In genomic region chr16:58850627-58851024, GRCh38 we compare ENCODE assay signal across 21 cellular contexts.
DNase-seq lines count a peak whose midpoint lies in the region; ATAC-seq, FAIRE-seq and TF ChIP-seq lines count a peak whose summit lies in the region.
"Had no signal": no experiment of that assay in that cellular context is flagged by ENCODE, and none has a peak within 500 bp of the region (broad histone marks: within the 10 kb centered on the region; RNA-seq: fewer than 3 reads in every experiment).

No MANE protein-coding gene starts in this region.

- no peaks in the 10 kb centered on the region for H3K27me3 Mint-ChIP-seq in stimulated activated naive CD8-positive, alpha-beta T cell treated with anti-CD3 and anti-CD28 coated beads, Interleukin-15, amount 100 ng/mL, for 72 hours
- H3K27me3 Mint-ChIP-seq: CD4-positive, CD25-positive, alpha-beta regulatory T cell had no signal

- POLR2A ChIA-PET in K562 (lab: Yijun Ruan, JAX), result no interaction called here

- H3K4ac ChIP-seq in mesendoderm (ENCODE audit: low read depth, low read length), result peak overlapping the region; percentile 36

- H4K20me1 ChIP-seq in K562 (replicated peaks; ENCODE audit: control insufficient read depth, insufficient read depth, low read length) (no peaks in the 10 kb centered on the region), osteoblast (ENCODE audit: insufficient read depth, low read length) (no peaks in the 10 kb centered on the region)

- peak overlapping the region; percentile 40 for H2BK5ac ChIP-seq in mesendoderm (ENCODE audit: low read length)

- H3K36me3 ChIP-seq in K562 (ENCODE audit: control insufficient read depth, insufficient read depth, low read length) (no peaks in the 10 kb centered on the region), mesendoderm (ENCODE audit: control insufficient read depth, insufficient read depth, low read length) (no peaks in the 10 kb centered on the region), uterus (no peaks in the 10 kb centered on the region), osteoblast (ENCODE audit: insufficient read depth, low read length) (no peaks in the 10 kb centered on the region)
- H3K36me3 ChIP-seq: BE2C, HAP-1 had no signal

- no TSS peak for BruUV-seq in K562 (replicated peaks; lab: Mats Ljungman, UMichigan)

- no peak overlapping the region for H2BK15ac ChIP-seq in mesendoderm (replicated peaks; ENCODE audit: low read depth)

- H3K79me2 ChIP-seq in K562 (ENCODE audit: control insufficient read depth, insufficient read depth, low read length) (no peaks in the 10 kb centered on the region), mesendoderm (ENCODE audit: control insufficient read depth, insufficient read depth, low read length) (no peaks in the 10 kb centered on the region), osteoblast (ENCODE audit: insufficient read depth, low read length) (no peaks in the 10 kb centered on the region)

- no peak for TF ChIP-seq RAD21 in K562 (CRISPR knock-in tag; conservative IDR thresholded peaks at IDR 0.05 in 1 of 2, IDR thresholded peaks at IDR 0.05 in 1 of 2)

- H3K9me3 Mint-ChIP-seq in stimulated activated naive CD8-positive, alpha-beta T cell treated with anti-CD3 and anti-CD28 coated beads, Interleukin-15, amount 100 ng/mL, for 72 hours, result no peaks in the 10 kb centered on the region

- in situ Hi-C loops in K562 (cut with MboI), result no loop called here

- H3K4me2 ChIP-seq in K562 (ENCODE audit: insufficient read depth, low read length), result peak overlapping the region; percentile 71
- H3K4me2 ChIP-seq in mesendoderm (ENCODE audit: low read length), result no peak overlapping the region
- H3K4me2 ChIP-seq in osteoblast (ENCODE audit: insufficient read depth, low read length), result no peak overlapping the region

- no peak overlapping the region for H4K8ac ChIP-seq in mesendoderm (ENCODE audit: low read depth, low read length)

- H3K79me1 ChIP-seq in mesendoderm (ENCODE audit: low read length), result no peaks in the 10 kb centered on the region

- H3K9me3 ChIP-seq in K562 (replicated peaks; ENCODE audit: control insufficient read depth, insufficient read depth, low read depth, low read length) (no peaks in the 10 kb centered on the region; the same call in none of the 2 replicates), uterus (no peaks in the 10 kb centered on the region), osteoblast (ENCODE audit: low read depth, low read length) (no peaks in the 10 kb centered on the region)
- H3K9me3 ChIP-seq: BE2C, Caco-2, HAP-1 had no signal

- peak overlapping the region; percentile 70 for H3K18ac ChIP-seq in mesendoderm (ENCODE audit: low read length)

- intact Hi-C loops in K562 (cut with micrococcal nuclease) (no loop called here), uterus (cut with DNase I; ENCODE audit: low total_unique reads) (no loop called here)

- H3K27ac Mint-ChIP-seq in stimulated activated naive CD8-positive, alpha-beta T cell treated with anti-CD3 and anti-CD28 coated beads, Interleukin-15, amount 100 ng/mL, for 72 hours, result no peak overlapping the region
- H3K27ac Mint-ChIP-seq: CD4-positive, CD25-positive, alpha-beta regulatory T cell; CD8-positive, alpha-beta memory T cell had no signal

- H3K9ac ChIP-seq in K562 (ENCODE audit: insufficient read depth in 1 of 2, low read depth in 2 of 2, low read length in 2 of 2) (no peak overlapping the region), mesendoderm (ENCODE audit: low read length) (no peak overlapping the region)

- H2AK5ac ChIP-seq in mesendoderm (ENCODE audit: low read length), result no peak overlapping the region

- H3K4me3 ChIP-seq in K562, result no peak overlapping the region
- H3K4me3 ChIP-seq in mesendoderm (ENCODE audit: low read length), result no peak overlapping the region
- H3K4me3 ChIP-seq in uterus, result no peak overlapping the region
- H3K4me3 ChIP-seq in osteoblast (ENCODE audit: insufficient read depth, low read length), result no peak overlapping the region
- H3K4me3 ChIP-seq: HAP-1 had no signal

- 0% methylated on average over 3 of the region's 3 CpGs for WGBS in K562 (ENCODE audit: insufficient coverage, low coverage, missing lambda C conversion rate)
- no CpG with 5 or more reads among the region's 3 CpGs for WGBS in mesendoderm (ENCODE audit: extremely low coverage, insufficient coverage, low lambda C conversion rate)

- peak overlapping the region; percentile 2; the same call in 1 of the 3 replicates for H3K27ac ChIP-seq in K562 (ENCODE audit: extremely low read depth, low read depth, low read length)
- no peak overlapping the region for H3K27ac ChIP-seq in mesendoderm (ENCODE audit: low read depth, low read length)
- peak overlapping the region; percentile 5 to 58 for H3K27ac ChIP-seq in uterus
- no peak overlapping the region for H3K27ac ChIP-seq in osteoblast (ENCODE audit: low read depth, low read length)

- H3K56ac ChIP-seq in mesendoderm (ENCODE audit: low read length), result no peak overlapping the region

- ATAC-seq in K562 (0 out of 3 replicates have a peak, but pooled peaks have one; percentile 11), HG03521 (IDR thresholded peaks at IDR 0.05; ENCODE audit: unreplicated experiment) (no peak)
- no peak for ATAC-seq in stimulated activated naive CD8-positive, alpha-beta T cell treated with anti-CD3 and anti-CD28 coated beads, Interleukin-15, amount 100 ng/mL, for 72 hours

- TF ChIP-seq CTCF in K562 (IDR thresholded peaks at IDR 0.05 in 2 of 3, conservative IDR thresholded peaks at IDR 0.05 in 1 of 3; ENCODE audit: insufficient read depth in 2 of 3, low read depth in 1 of 3, low read length in 3 of 3) (no peak), uterus (IDR thresholded peaks at IDR 0.05) (no peak), osteoblast (IDR thresholded peaks at IDR 0.05; ENCODE audit: extremely low read depth, low read depth, low read length) (no peak)

- H3K4me1 ChIP-seq in K562 (replicated peaks in 1 of 2; ENCODE audit: control insufficient read depth in 2 of 2, insufficient read depth in 2 of 2, low read length in 2 of 2), result peaks cover 4 to 18% of the 10 kb centered on the region in 2 experiments; a peak in 3 of 5 replicates
- peaks cover 2% of the 10 kb centered on the region for H3K4me1 ChIP-seq in mesendoderm (ENCODE audit: control insufficient read depth, low read depth, low read length)
- H3K4me1 ChIP-seq in uterus, result no peaks in the 10 kb centered on the region
- H3K4me1 ChIP-seq in osteoblast (ENCODE audit: insufficient read depth, low read length), result no peaks in the 10 kb centered on the region
- H3K4me1 ChIP-seq: BE2C, Caco-2 had no signal

- no peaks in the 10 kb centered on the region for H3K27me3 ChIP-seq in K562 (ENCODE audit: control insufficient read depth in 2 of 2, insufficient read depth in 2 of 2, low read length in 2 of 2)
- H3K27me3 ChIP-seq in mesendoderm (ENCODE audit: insufficient read depth, low read length, poor library complexity), result no peaks in the 10 kb centered on the region
- H3K27me3 ChIP-seq in uterus, result no peaks in the 10 kb centered on the region
- no peaks in the 10 kb centered on the region for H3K27me3 ChIP-seq in osteoblast (ENCODE audit: insufficient read depth, low read length)

- H2BK120ac ChIP-seq in mesendoderm (ENCODE audit: low read depth, low read length), result no peak overlapping the region

- H3K9me1 ChIP-seq in K562 (ENCODE audit: control insufficient read depth, insufficient read depth, low read length), result no peaks in the 10 kb centered on the region

- H4K5ac ChIP-seq in mesendoderm (ENCODE audit: low read length), result no peak overlapping the region

- CTCF ChIA-PET in K562 (lab: Yijun Ruan, JAX; ENCODE audit: low intra/inter-chr PET ratio), result no interaction called here

- H2AFZ ChIP-seq in K562 (ENCODE audit: low read depth, low read length) (peak overlapping the region; percentile 77), osteoblast (ENCODE audit: low read length) (no peak overlapping the region)

- H3K4me3 Mint-ChIP-seq in stimulated activated naive CD8-positive, alpha-beta T cell treated with anti-CD3 and anti-CD28 coated beads, Interleukin-15, amount 100 ng/mL, for 72 hours, result no peak overlapping the region
- H3K4me3 Mint-ChIP-seq: CD4-positive, CD25-positive, alpha-beta regulatory T cell; CD8-positive, alpha-beta memory T cell had no signal

- H3K4me1 Mint-ChIP-seq in stimulated activated naive CD8-positive, alpha-beta T cell treated with anti-CD3 and anti-CD28 coated beads, Interleukin-15, amount 100 ng/mL, for 72 hours, result no peaks in the 10 kb centered on the region
- H3K4me1 Mint-ChIP-seq: CD8-positive, alpha-beta memory T cell had no signal

- TF ChIP-seq EP300 in K562 (IDR thresholded peaks at IDR 0.05; ENCODE audit: low read length), result no peak

- no peak for TF ChIP-seq POLR2A in K562 (conservative IDR thresholded peaks at IDR 0.05)
- TF ChIP-seq POLR2A in uterus (IDR thresholded peaks at IDR 0.05), result no peak

- peak; percentile 23 for DNase-seq in OCI-M1 (lab: John Stamatoyannopoulos, UW)
- peak in 3 of 4 experiments; percentile 16 to 40 (median 30) for DNase-seq in K562 (ENCODE audit: extremely low read depth in 1 of 4, low spot score in 3 of 4)
- DNase-seq in mesendoderm, result peak; percentile 41
- no peak for DNase-seq in uterus
- no peak for DNase-seq in osteoblast (ENCODE audit: insufficient read length, low spot score, missing footprints)
- DNase-seq in NCI-H526 treated with DMSO at 0.1 percent for 48 hours (lab: John Stamatoyannopoulos, UW), result no peak
- no peak for DNase-seq in stimulated activated naive CD8-positive, alpha-beta T cell treated with anti-CD3 and anti-CD28 coated beads, Interleukin-15, amount 100 ng/mL, for 72 hours
- DNase-seq: ACHN; BE2C; C1 segment of cervical spinal cord; Caco-2; CD4-positive, CD25-positive, alpha-beta regulatory T cell; CD8-positive, alpha-beta memory T cell; GOT3; IMR-90; KBM-7 had no signal

- H3K23ac ChIP-seq in mesendoderm (ENCODE audit: low read length), result no peak overlapping the region

- FAIRE-seq in K562 (lab: Jason Lieb, UNC), result peak; percentile 83
- FAIRE-seq: D721Med, G401.6, HTR-8/SVneo had no signal

TF ChIP-seq in K562, 482 proteins besides CTCF, POLR2A, EP300 and RAD21 (continues in another document):
- no peak for TF ChIP-seq WHSC1 (IDR thresholded peaks at IDR 0.05; ENCODE audit: low read length)
- no peak for TF ChIP-seq SRSF9 (IDR thresholded peaks at IDR 0.05; ENCODE audit: borderline replicate concordance, low read depth, low read length)
- TF ChIP-seq TFAM (CRISPR knock-in tag; conservative IDR thresholded peaks at IDR 0.05), result no peak
- TF ChIP-seq CBFA2T2 (conservative IDR thresholded peaks at IDR 0.05), result 0 out of 2 replicates have a peak, but pooled peaks have one; percentile 40
- TF ChIP-seq POLR2AphosphoS2 (IDR thresholded peaks at IDR 0.05; ENCODE audit: low read length), result no peak
- TF ChIP-seq SIRT6 (IDR thresholded peaks at IDR 0.05; ENCODE audit: low read depth, low read length), result no peak
- TF ChIP-seq HMG20A (CRISPR knock-in tag; conservative IDR thresholded peaks at IDR 0.05), result no peak
- TF ChIP-seq TCF3 (CRISPR knock-in tag; IDR thresholded peaks at IDR 0.05), result peak; percentile 21; the same call in 1 of the 2 replicates
- TF ChIP-seq MCM7 (IDR thresholded peaks at IDR 0.05), result no peak
- no peak for TF ChIP-seq BHLHE40 (IDR thresholded peaks at IDR 0.05; ENCODE audit: low read length)
- TF ChIP-seq TRIM28 (IDR thresholded peaks at IDR 0.05), result no peak
- TF ChIP-seq ZC3H11A (IDR thresholded peaks at IDR 0.05; ENCODE audit: low read depth, low read length), result no peak
- TF ChIP-seq TEAD4 (IDR thresholded peaks at IDR 0.05; ENCODE audit: low read length), result peak; percentile 48
- TF ChIP-seq TEAD4 (CRISPR knock-in tag; IDR thresholded peaks at IDR 0.05; ENCODE audit: borderline replicate concordance), result no peak

Comparison
In these comparisons a context has a peak if more than half of its experiments do, and no peak if none do; other contexts are left out.
1. DNase-seq: peak in OCI-M1 (single experiment), K562 (3 of 4) and mesendoderm (single experiment); none in uterus (0 of 2), osteoblast (single experiment), NCI-H526 treated with DMSO at 0.1 percent for 48 hours (single experiment) and stimulated activated naive CD8-positive, alpha-beta T cell treated with anti-CD3 and anti-CD28 coated beads, Interleukin-15, amount 100 ng/mL, for 72 hours (0 of 2).
2. H3K27ac ChIP-seq: peak in K562 (single experiment) and uterus (2 of 2); none in mesendoderm (single experiment) and osteoblast (single experiment).